ENCODE assay signal across 12 cellular contexts in genomic region chr5:36880761-36881160, GRCh38. TPM values are rescaled to one million over a fixed set of nuclear protein-coding genes. Genes with fewer than 3 reads are reported as not detected.
DNase-seq lines count a peak whose midpoint lies in the region; ATAC-seq and TF ChIP-seq lines count a peak whose summit lies in the region.
"Had no signal": no experiment of that assay in that cellular context is flagged by ENCODE, and none has a peak within 500 bp of the region (broad histone marks: within the 10 kb centered on the region; RNA-seq: fewer than 3 reads in every experiment).

No MANE protein-coding gene starts in this region.

- no peak overlapping the region for H3K4me3 ChIP-seq in hepatocyte
- no peak overlapping the region for H3K4me3 ChIP-seq in effector memory CD4-positive, alpha-beta T cell (ENCODE audit: insufficient read depth, low read depth, low read length, poor library complexity, severe bottlenecking)

- no peaks in the 10 kb centered on the region for H3K36me3 ChIP-seq in hepatocyte (replicated peaks; ENCODE audit: insufficient read depth, low read depth)
- peaks cover 4% of the 10 kb centered on the region for H3K36me3 ChIP-seq in effector memory CD4-positive, alpha-beta T cell (ENCODE audit: control insufficient read depth, insufficient read depth, low read length)
- H3K36me3 ChIP-seq: brain microvascular endothelial cell had no signal

- 27% methylated on average over 3 of the region's 3 CpGs for WGBS in hepatocyte (ENCODE audit: low lambda C conversion rate, missing lambda C conversion rate)

- H3K9me3 ChIP-seq in hepatocyte (ENCODE audit: low read depth), result no peaks in the 10 kb centered on the region
- no peaks in the 10 kb centered on the region for H3K9me3 ChIP-seq in effector memory CD4-positive, alpha-beta T cell (ENCODE audit: control insufficient read depth, low read length)
- H3K9me3 ChIP-seq: SK-N-SH had no signal

- POLR2A ChIA-PET in T-cell (lab: Charles Lee), result interaction anchor here (0.5 to 0.9 kb wide), 3 partner anchors 11 to 16 kb away, joined by 3 read pairs; no protein-coding TSS in a partner anchor

- peaks cover 4% of the 10 kb centered on the region for H3K36me3 Mint-ChIP-seq in stimulated activated naive CD8-positive, alpha-beta T cell treated with anti-CD3 and anti-CD28 coated beads, Interleukin-15, Interleukin-2, amounts not matched to agents 100 ng/mL and 50 ng/mL, for 24 hours (ENCODE audit: low read depth)
- peaks cover 7% of the 10 kb centered on the region for H3K36me3 Mint-ChIP-seq in T-cell

- H4K20me1 ChIP-seq in hepatocyte (ENCODE audit: insufficient read depth, poor library complexity, severe bottlenecking), result peaks cover 72% of the 10 kb centered on the region

- no peak for TF ChIP-seq CTCF in hepatocyte (IDR thresholded peaks at IDR 0.05; ENCODE audit: poor library complexity)

- H3K79me2 ChIP-seq in hepatocyte, result peaks cover 91% of the 10 kb centered on the region

- no peaks in the 10 kb centered on the region for H3K27me3 Mint-ChIP-seq in stimulated activated naive CD8-positive, alpha-beta T cell treated with anti-CD3 and anti-CD28 coated beads, Interleukin-15, Interleukin-2, amounts not matched to agents 100 ng/mL and 50 ng/mL, for 24 hours
- no peaks in the 10 kb centered on the region for H3K27me3 Mint-ChIP-seq in T-cell

- CTCF ChIA-PET in T-cell (lab: Charles Lee), result interaction anchor here in 1 of 2 donors (1.5 kb wide), 1 partner anchor 10 kb away, joined by 4 read pairs; no protein-coding TSS in a partner anchor

- H3K27me3 ChIP-seq in hepatocyte, result no peaks in the 10 kb centered on the region
- no peaks in the 10 kb centered on the region for H3K27me3 ChIP-seq in effector memory CD4-positive, alpha-beta T cell (replicated peaks; ENCODE audit: control insufficient read depth, insufficient read depth, low read length, poor library complexity, severe bottlenecking)
- H3K27me3 ChIP-seq: brain microvascular endothelial cell had no signal

- peak overlapping the region; percentile 93 for H3K4me2 ChIP-seq in hepatocyte

- no peak for DNase-seq in stimulated activated naive CD8-positive, alpha-beta T cell treated with anti-CD3 and anti-CD28 coated beads, Interleukin-15, Interleukin-2, amounts not matched to agents 100 U/mL and 50 U/mL, for 24 hours
- DNase-seq in T-cell (no peak), hepatocyte (ENCODE audit: low spot score) (no peak)
- no peak for DNase-seq in effector memory CD4-positive, alpha-beta T cell
- DNase-seq: brain microvascular endothelial cell, C1 segment of cervical spinal cord, foreskin fibroblast, SK-N-SH had no signal

- peaks cover 67% of the 10 kb centered on the region for H3K4me1 Mint-ChIP-seq in stimulated activated naive CD8-positive, alpha-beta T cell treated with anti-CD3 and anti-CD28 coated beads, Interleukin-15, Interleukin-2, amounts not matched to agents 100 ng/mL and 50 ng/mL, for 24 hours (ENCODE audit: low read depth)
- H3K4me1 Mint-ChIP-seq in T-cell, result peaks cover 50 to 64% (median 57%) of the 10 kb centered on the region in 3 donors

- peaks cover 10% of the 10 kb centered on the region for H3K4me1 ChIP-seq in hepatocyte (ENCODE audit: insufficient read depth)
- H3K4me1 ChIP-seq in effector memory CD4-positive, alpha-beta T cell (ENCODE audit: control insufficient read depth, insufficient read depth, low read length, poor library complexity, severe bottlenecking), result peaks cover 16% of the 10 kb centered on the region

- no peak for ATAC-seq in stimulated activated naive CD8-positive, alpha-beta T cell treated with anti-CD3 and anti-CD28 coated beads, Interleukin-15, Interleukin-2, amounts not matched to agents 100 U/mL and 50 U/mL, for 24 hours
- ATAC-seq in T-cell (replicated peaks in 1 of 4) (no peak), GM21786 (IDR thresholded peaks at IDR 0.05; ENCODE audit: unreplicated experiment) (no peak), HG02885 (IDR thresholded peaks at IDR 0.05; ENCODE audit: poor library complexity, unreplicated experiment) (no peak), HG03521 (IDR thresholded peaks at IDR 0.05; ENCODE audit: unreplicated experiment) (no peak)

- peak overlapping the region; percentile 3 for H3K4me3 Mint-ChIP-seq in stimulated activated naive CD8-positive, alpha-beta T cell treated with anti-CD3 and anti-CD28 coated beads, Interleukin-15, Interleukin-2, amounts not matched to agents 100 ng/mL and 50 ng/mL, for 24 hours
- H3K4me3 Mint-ChIP-seq in T-cell, result peak overlapping the region; percentile 11 to 56 (median 32)

- H3K9me2 ChIP-seq in hepatocyte (replicated peaks; ENCODE audit: insufficient read depth), result no peaks in the 10 kb centered on the region
- H3K9me2 ChIP-seq: SK-N-SH had no signal

- H2AFZ ChIP-seq in hepatocyte, result no peak overlapping the region

- no peaks in the 10 kb centered on the region for H3K9me3 Mint-ChIP-seq in stimulated activated naive CD8-positive, alpha-beta T cell treated with anti-CD3 and anti-CD28 coated beads, Interleukin-15, Interleukin-2, amounts not matched to agents 100 ng/mL and 50 ng/mL, for 24 hours
- no peaks in the 10 kb centered on the region for H3K9me3 Mint-ChIP-seq in T-cell

- no peak overlapping the region for H3K27ac Mint-ChIP-seq in stimulated activated naive CD8-positive, alpha-beta T cell treated with anti-CD3 and anti-CD28 coated beads, Interleukin-15, Interleukin-2, amounts not matched to agents 100 ng/mL and 50 ng/mL, for 24 hours
- H3K27ac Mint-ChIP-seq in T-cell, result no peak overlapping the region

- peak overlapping the region; percentile 5 for H3K27ac ChIP-seq in hepatocyte
- no peak overlapping the region for H3K27ac ChIP-seq in effector memory CD4-positive, alpha-beta T cell (ENCODE audit: insufficient read depth, low read length, poor library complexity, severe bottlenecking)
- H3K27ac ChIP-seq: brain microvascular endothelial cell had no signal

RNA-seq across cellular contexts. Expression of gene NIPBL, which starts 4.2 kb away (rescaled TPM):
- total RNA-seq in T-cell, result 100 to 1,000 TPM in 2 of 5 donors, 10 to 100 TPM in 3; 87.5 to 133 (median 93.6) TPM
- total RNA-seq in hepatocyte, result 35.0 and 52.6 TPM in 2 replicates
- 18.5 and 19.1 TPM in 2 replicates for polyA plus RNA-seq in hepatocyte
